29 cellular contexts compared by ENCODE assay signal in genomic region chr5:9058666-9059065, GRCh38.
DNase-seq lines count a peak whose midpoint lies in the region; ATAC-seq and TF ChIP-seq lines count a peak whose summit lies in the region.
"Had no signal": no experiment of that assay in that cellular context is flagged by ENCODE, and none has a peak within 500 bp of the region (broad histone marks: within the 10 kb centered on the region; RNA-seq: fewer than 3 reads in every experiment).

No MANE protein-coding gene starts in this region.

- no peak overlapping the region for H3K4me2 ChIP-seq in mammary epithelial cell (ENCODE audit: insufficient read depth, low read depth, low read length)

- ATAC-seq in GM21381 (IDR thresholded peaks at IDR 0.05; ENCODE audit: unreplicated experiment) (no peak), GM18505 (IDR thresholded peaks at IDR 0.05; ENCODE audit: unreplicated experiment) (no peak)
- ATAC-seq: left colon; sciatic nerve; stimulated activated naive CD8-positive, alpha-beta T cell treated with anti-CD3 and anti-CD28 coated beads, Interleukin-15, Interleukin-2, amounts not matched to agents 100 U/mL and 50 U/mL, for 24 hours had no signal

- CTCF ChIA-PET in mammary epithelial cell (lab: Charles Lee; ENCODE audit: low non-redundant PET), result interaction anchor here (0.5 to 0.6 kb wide), 2 partner anchors 183 to 656 kb away, joined by 3 to 5 read pairs; no protein-coding TSS in a partner anchor
- CTCF ChIA-PET in activated naive CD4-positive, alpha-beta T cell treated with anti-CD3 and anti-CD28 coated beads for 36 hours (lab: Charles Lee), result no interaction called here

- H3K9me3 ChIP-seq in left ventricle myocardium inferior (replicated peaks), result no peaks in the 10 kb centered on the region
- H3K9me3 ChIP-seq in right atrium auricular region, result no peaks in the 10 kb centered on the region
- H3K9me3 ChIP-seq in mammary epithelial cell (replicated peaks; ENCODE audit: insufficient read depth, low read length), result no peaks in the 10 kb centered on the region
- H3K9me3 ChIP-seq: HAP-1, SJSA1, thoracic aorta had no signal

- no peak for TF ChIP-seq POLR2A in GM18505 (IDR thresholded peaks at IDR 0.05; ENCODE audit: borderline replicate concordance, extremely low read depth, insufficient read depth, insufficient read length)

- H3K4me1 ChIP-seq in left ventricle myocardium inferior, result peaks cover 16% of the 10 kb centered on the region
- H3K4me1 ChIP-seq in right atrium auricular region, result peaks cover 0 to 22% of the 10 kb centered on the region in 2 donors
- peaks cover 56% of the 10 kb centered on the region for H3K4me1 ChIP-seq in mammary epithelial cell (ENCODE audit: insufficient read depth, low read length)
- H3K4me1 ChIP-seq: HAP-1 had no signal

- H3K4me3 Mint-ChIP-seq in glutamatergic neuron (ENCODE audit: unreplicated experiment), result no peak overlapping the region
- no peak overlapping the region for H3K4me3 Mint-ChIP-seq in activated naive CD4-positive, alpha-beta T cell treated with anti-CD3 and anti-CD28 coated beads for 36 hours
- H3K4me3 Mint-ChIP-seq: activated naive CD4-positive, alpha-beta T cell treated with anti-CD3 and anti-CD28 coated beads, Interleukin-2, amount 10 ng/mL, durations not matched to agents 7 days and 5 days; B cell had no signal

- 100% methylated on average over 1 of the region's 1 CpG for WGBS in mammary epithelial cell (ENCODE audit: low coverage, missing lambda C conversion rate)

- no peak overlapping the region for H2AFZ ChIP-seq in mammary epithelial cell (ENCODE audit: low read depth, low read length)

- TSS peak; percentile 72 for BruUV-seq in mammary epithelial cell (replicated peaks; lab: Mats Ljungman, UMichigan)

- in situ Hi-C loops in mammary epithelial cell (cut with MboI; ENCODE audit: low sequenced_read_pairs in 2 of 2), result no loop called here

- H3K36me3 Mint-ChIP-seq in glutamatergic neuron (ENCODE audit: unreplicated experiment), result no peaks in the 10 kb centered on the region
- no peaks in the 10 kb centered on the region for H3K36me3 Mint-ChIP-seq in activated naive CD4-positive, alpha-beta T cell treated with anti-CD3 and anti-CD28 coated beads for 36 hours (ENCODE audit: low read depth)
- H3K36me3 Mint-ChIP-seq: activated naive CD4-positive, alpha-beta T cell treated with anti-CD3 and anti-CD28 coated beads, Interleukin-2, amount 10 ng/mL, durations not matched to agents 7 days and 5 days had no signal

- H3K36me3 ChIP-seq in left ventricle myocardium inferior (peaks cover 9% of the 10 kb centered on the region), right atrium auricular region (peaks cover 4% of the 10 kb centered on the region), mammary epithelial cell (ENCODE audit: insufficient read depth, low read length) (no peaks in the 10 kb centered on the region)
- H3K36me3 ChIP-seq: HAP-1, SJSA1, thoracic aorta had no signal

- no peaks in the 10 kb centered on the region for H3K9me3 Mint-ChIP-seq in glutamatergic neuron (ENCODE audit: unreplicated experiment)
- no peaks in the 10 kb centered on the region for H3K9me3 Mint-ChIP-seq in activated naive CD4-positive, alpha-beta T cell treated with anti-CD3 and anti-CD28 coated beads for 36 hours

- H3K27me3 ChIP-seq in left ventricle myocardium inferior (ENCODE audit: low read depth) (no peaks in the 10 kb centered on the region), right atrium auricular region (no peaks in the 10 kb centered on the region), mammary epithelial cell (ENCODE audit: insufficient read depth, low read length) (no peaks in the 10 kb centered on the region)
- H3K27me3 ChIP-seq: SJSA1 had no signal

- no peaks in the 10 kb centered on the region for H3K79me2 ChIP-seq in mammary epithelial cell (ENCODE audit: insufficient read depth, low read length)

- no peak overlapping the region for H3K4me3 ChIP-seq in left ventricle myocardium inferior
- H3K4me3 ChIP-seq in right atrium auricular region, result no peak overlapping the region
- H3K4me3 ChIP-seq in mammary epithelial cell (replicated peaks in 1 of 3; ENCODE audit: insufficient read depth in 1 of 3, low read depth in 2 of 3, low read length in 3 of 3), result no peak overlapping the region
- H3K4me3 ChIP-seq: HAP-1, SJSA1, thoracic aorta had no signal

- H3K27me3 Mint-ChIP-seq in glutamatergic neuron (ENCODE audit: unreplicated experiment), result no peaks in the 10 kb centered on the region
- no peaks in the 10 kb centered on the region for H3K27me3 Mint-ChIP-seq in activated naive CD4-positive, alpha-beta T cell treated with anti-CD3 and anti-CD28 coated beads for 36 hours (ENCODE audit: low read depth)
- H3K27me3 Mint-ChIP-seq: activated naive CD4-positive, alpha-beta T cell treated with anti-CD3 and anti-CD28 coated beads, Interleukin-2, amount 10 ng/mL, durations not matched to agents 7 days and 5 days; B cell had no signal

- no peak overlapping the region for H3K9ac ChIP-seq in mammary epithelial cell (ENCODE audit: insufficient read depth, low read length)

- peaks cover 9% of the 10 kb centered on the region for H3K4me1 Mint-ChIP-seq in glutamatergic neuron (ENCODE audit: low read depth, unreplicated experiment)
- no peaks in the 10 kb centered on the region for H3K4me1 Mint-ChIP-seq in activated naive CD4-positive, alpha-beta T cell treated with anti-CD3 and anti-CD28 coated beads for 36 hours (ENCODE audit: low read depth)
- H3K4me1 Mint-ChIP-seq: activated naive CD4-positive, alpha-beta T cell treated with anti-CD3 and anti-CD28 coated beads, Interleukin-2, amount 10 ng/mL, durations not matched to agents 7 days and 5 days had no signal

- intact Hi-C loops in left ventricle myocardium inferior (cut with micrococcal nuclease) (no loop called here), mammary epithelial cell (cut with micrococcal nuclease) (loop anchor here (2.0 to 10.0 kb wide), 3 partner anchors 76 to 486 kb away; partner anchors contain the start of gene SEMA5A)
- intact Hi-C loops in activated naive CD4-positive, alpha-beta T cell treated with anti-CD3 and anti-CD28 coated beads for 36 hours (cut with micrococcal nuclease), result no loop called here

- dilution Hi-C loops in mammary epithelial cell (cut with HindIII; ENCODE audit: low sequenced_read_pairs), result no loop called here

- peak overlapping the region; percentile 20 for H3K27ac Mint-ChIP-seq in glutamatergic neuron (ENCODE audit: unreplicated experiment)
- H3K27ac Mint-ChIP-seq in activated naive CD4-positive, alpha-beta T cell treated with anti-CD3 and anti-CD28 coated beads for 36 hours, result no peak overlapping the region
- H3K27ac Mint-ChIP-seq: activated naive CD4-positive, alpha-beta T cell treated with anti-CD3 and anti-CD28 coated beads, Interleukin-2, amount 10 ng/mL, durations not matched to agents 7 days and 5 days; B cell; progenitor cell of endocrine pancreas had no signal

- peak overlapping the region; percentile 71 for H3K27ac ChIP-seq in left ventricle myocardium inferior (replicated peaks)
- no peak overlapping the region for H3K27ac ChIP-seq in right atrium auricular region
- peak overlapping the region; percentile 87 for H3K27ac ChIP-seq in mammary epithelial cell (ENCODE audit: insufficient read depth, low read depth, low read length)
- H3K27ac ChIP-seq: thoracic aorta had no signal

- DNase-seq in left ventricle myocardium inferior, result no peak
- DNase-seq in right atrium auricular region (ENCODE audit: low spot score), result no peak
- DNase-seq in mammary epithelial cell, result no peak
- peak; percentile 41 for DNase-seq in glutamatergic neuron
- no peak for DNase-seq in activated naive CD4-positive, alpha-beta T cell treated with anti-CD3 and anti-CD28 coated beads for 36 hours
- no peak for DNase-seq in NCI-H146 (lab: John Stamatoyannopoulos, UW)
- DNase-seq: activated CD4-positive, alpha-beta T cell treated with anti-CD3 and anti-CD28 coated beads, Interleukin-2, amount 50 U/mL, for 48 hours; activated CD4-positive, CD25-positive, alpha-beta regulatory T cell; activated naive CD4-positive, alpha-beta T cell treated with anti-CD3 and anti-CD28 coated beads, Interleukin-2, amount 10 ng/mL, durations not matched to agents 7 days and 5 days; central memory CD4-positive, alpha-beta T cell; dermis blood vessel endothelial cell; foreskin melanocyte; GDM1; KG1; left colon; mesendoderm; NCI-H1436; NCI-H2107; NCI-H774; stimulated activated naive CD8-positive, alpha-beta T cell treated with anti-CD3 and anti-CD28 coated beads, Interleukin-15, Interleukin-2, amounts not matched to agents 100 U/mL and 50 U/mL, for 24 hours; T-helper 1 cell had no signal

- no peaks in the 10 kb centered on the region for H4K20me1 ChIP-seq in mammary epithelial cell (ENCODE audit: insufficient read depth, low read length)

- TF ChIP-seq CTCF in left ventricle myocardium inferior (IDR thresholded peaks at IDR 0.05; ENCODE audit: borderline replicate concordance) (no peak), right atrium auricular region (IDR thresholded peaks at IDR 0.05) (no peak), mammary epithelial cell (conservative IDR thresholded peaks at IDR 0.05 in 1 of 2, IDR thresholded peaks at IDR 0.05 in 1 of 2; ENCODE audit: extremely low read depth in 1 of 2, insufficient read depth in 1 of 2, low read depth in 1 of 2, low read length in 2 of 2) (no peak), glutamatergic neuron (IDR thresholded peaks at IDR 0.05; ENCODE audit: partially characterized antibody, unreplicated experiment) (no peak)

Comparison
In these comparisons a context has a peak if more than half of its experiments do, and no peak if none do; other contexts are left out.
1. H3K27ac ChIP-seq: peak in left ventricle myocardium inferior (single experiment) and mammary epithelial cell (single experiment); none in right atrium auricular region (0 of 2).